Comparison of ENCODE assay signal across 20 cellular contexts in genomic region chr10:30709700-30710358, GRCh38.
DNase-seq lines count a peak whose midpoint lies in the region; ATAC-seq and TF ChIP-seq lines count a peak whose summit lies in the region.
"Had no signal": no experiment of that assay in that cellular context is flagged by ENCODE, and none has a peak within 500 bp of the region (broad histone marks: within the 10 kb centered on the region; RNA-seq: fewer than 3 reads in every experiment).

No MANE protein-coding gene starts in this region.

- in situ Hi-C loops in ACHN (cut with HindIII; ENCODE audit: low pct_ligation_motif_present, low pct_unique_long_range_greater_than_20kb, low sequenced_read_pairs): no loop called here

- H3K36me3 Mint-ChIP-seq in osteocyte (ENCODE audit: unreplicated experiment): peaks cover 3% of the 10 kb centered on the region

- H3K27me3 Mint-ChIP-seq in osteocyte (ENCODE audit: unreplicated experiment): peaks cover 5% of the 10 kb centered on the region

- no peaks in the 10 kb centered on the region for H3K27me3 ChIP-seq in BLaER1

- peaks cover 7% of the 10 kb centered on the region; the same call in 1 of the 2 replicates for H3K36me3 ChIP-seq in BLaER1

- H3K4me3 Mint-ChIP-seq in osteocyte (ENCODE audit: unreplicated experiment): no peak overlapping the region
- H3K4me3 Mint-ChIP-seq: CD14-positive monocyte had no signal

- TF ChIP-seq CTCF in osteocyte (IDR thresholded peaks at IDR 0.05): no peak

- no peaks in the 10 kb centered on the region for H4K20me1 ChIP-seq in BLaER1

- peak overlapping the region; percentile 49; the same call in 1 of the 2 replicates for H3K27ac ChIP-seq in BLaER1
- H3K27ac ChIP-seq: SK-N-MC had no signal

- peak overlapping the region; percentile 51 for H3K4me2 ChIP-seq in BLaER1

- H3K9me3 ChIP-seq in BLaER1: peaks cover 35% of the 10 kb centered on the region

- no peak for ATAC-seq in HG02885 (IDR thresholded peaks at IDR 0.05; ENCODE audit: poor library complexity, unreplicated experiment)
- ATAC-seq: PC-3 had no signal

- peaks cover 5% of the 10 kb centered on the region for H3K4me1 Mint-ChIP-seq in osteocyte (ENCODE audit: unreplicated experiment)

- peaks cover 9% of the 10 kb centered on the region for H3K9me3 Mint-ChIP-seq in osteocyte (ENCODE audit: unreplicated experiment)

- H3K9ac ChIP-seq in BLaER1: no peak overlapping the region

- H3K4me1 ChIP-seq in BLaER1: peaks cover 45% of the 10 kb centered on the region

- peak; percentile 48 for DNase-seq in activated CD8-positive, alpha-beta memory T cell treated with anti-CD3 and anti-CD28 coated beads for 24 hours
- DNase-seq in activated CD8-positive, alpha-beta memory T cell treated with anti-CD3 and anti-CD28 coated beads, Interleukin-2, amount 50 U/mL, for 4 hours: no peak
- DNase-seq in OCI-M1 (lab: John Stamatoyannopoulos, UW): peak; percentile 35
- peak; percentile 42 for DNase-seq in osteocyte (ENCODE audit: extremely low spot score, unreplicated experiment)
- no peak for DNase-seq in C1 segment of cervical spinal cord (lab: John Stamatoyannopoulos, UW)
- no peak for DNase-seq in ACHN
- DNase-seq: 8988T, AML-193, EL, GF-D8, MV-4-11, NCI-H187, NCI-H446, NCI-H526, PC-3, SHP77 had no signal

- no peak overlapping the region for H3K4me3 ChIP-seq in BLaER1
- H3K4me3 ChIP-seq: SK-N-MC had no signal

- no peak overlapping the region for H3K27ac Mint-ChIP-seq in osteocyte (ENCODE audit: unreplicated experiment)

Comparison
In these comparisons a context has a peak if more than half of its experiments do, and no peak if none do; other contexts are left out.
1. DNase-seq: peak in activated CD8-positive, alpha-beta memory T cell treated with anti-CD3 and anti-CD28 coated beads for 24 hours (single experiment), OCI-M1 (single experiment) and osteocyte (single experiment); none in activated CD8-positive, alpha-beta memory T cell treated with anti-CD3 and anti-CD28 coated beads, Interleukin-2, amount 50 U/mL, for 4 hours (single experiment), C1 segment of cervical spinal cord (0 of 14) and ACHN (single experiment).